ENCODE assay signal across 8 cellular contexts in the genomic region with DNA sequence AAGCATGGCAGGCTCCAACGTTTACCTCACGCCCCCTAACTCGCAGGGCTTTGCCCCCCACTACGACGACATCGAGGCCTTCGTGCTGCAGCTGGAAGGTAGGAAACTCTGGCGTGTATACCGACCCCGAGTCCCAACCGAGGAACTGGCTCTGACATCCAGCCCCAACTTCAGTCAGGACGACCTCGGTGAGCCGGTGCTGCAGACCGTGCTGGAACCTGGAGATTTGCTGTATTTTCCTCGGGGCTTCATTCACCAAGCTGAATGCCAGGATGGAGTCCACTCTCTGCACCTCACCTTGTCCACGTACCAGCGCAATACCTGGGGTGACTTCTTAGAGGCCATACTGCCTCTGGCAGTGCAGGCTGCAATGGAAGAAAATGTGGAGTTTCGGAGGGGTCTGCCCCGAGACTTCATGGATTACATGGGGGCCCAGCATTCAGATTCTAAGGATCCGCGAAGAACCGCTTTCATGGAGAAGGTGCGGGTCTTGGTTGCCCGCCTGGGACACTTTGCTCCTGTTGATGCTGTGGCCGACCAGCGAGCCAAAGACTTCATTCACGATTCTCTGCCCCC. TPM values are rescaled to one million over a fixed set of nuclear protein-coding genes. Genes with fewer than 3 reads are reported as not detected.
DNase-seq lines count a peak whose midpoint lies in the region; ATAC-seq and TF ChIP-seq lines count a peak whose summit lies in the region.

No MANE protein-coding gene starts in this region.

- 48% methylated on average over 28 of the region's 28 CpGs for WGBS in right cardiac atrium

- H3K4me2 ChIP-seq in GM23338 = peak overlapping the region; percentile 98
- peak overlapping the region; percentile 100 for H3K4me2 ChIP-seq in skeletal muscle satellite cell (ENCODE audit: low read length)

- TF ChIP-seq CTCF in GM23338 (conservative IDR thresholded peaks at IDR 0.05; ENCODE audit: low read depth in 2 of 2) (no peak), WI38 (IDR thresholded peaks at IDR 0.05; ENCODE audit: low read depth, low read length) (no peak)

- peaks cover 39% of the 10 kb centered on the region for H3K36me3 Mint-ChIP-seq in GM23338 (ENCODE audit: low read depth)

- intact Hi-C loops in right cardiac atrium (cut with DNase I) = no loop called here

- H3K27ac ChIP-seq in GM23338 (ENCODE audit: low read depth) (no peak overlapping the region), right cardiac atrium (ENCODE audit: low read length) (peak overlapping the region; percentile 37)

- H3K9me3 ChIP-seq in right cardiac atrium (ENCODE audit: control insufficient read depth, low read length) = no peaks in the 10 kb centered on the region
- no peaks in the 10 kb centered on the region for H3K9me3 ChIP-seq in skeletal muscle satellite cell (replicated peaks; ENCODE audit: low read length)

- H3K9me3 Mint-ChIP-seq in GM23338 = peaks cover 6% of the 10 kb centered on the region; the same call in 2 of the 3 replicates

- no peak overlapping the region for H3K27ac Mint-ChIP-seq in GM23338

- H3K36me3 ChIP-seq in GM23338 (ENCODE audit: insufficient read depth) = 0 out of 2 replicates have a peak, but pooled peaks cover 5% of the 10 kb centered on the region
- H3K36me3 ChIP-seq in skeletal muscle satellite cell (ENCODE audit: insufficient read depth, low read length) = peaks cover 5% of the 10 kb centered on the region

- H3F3A ChIP-seq in GM23338 (replicated peaks; ENCODE audit: low read depth) = 0 out of 2 replicates have a peak, but pooled peaks cover 4% of the 10 kb centered on the region

- peak; percentile 26 for DNase-seq in GM23338 (ENCODE audit: low spot score)
- DNase-seq in right cardiac atrium = no peak
- DNase-seq in NCI-H2107 (lab: John Stamatoyannopoulos, UW) = no peak
- DNase-seq in HCEC 1CT = no peak
- DNase-seq in HuH-7 (ENCODE audit: low spot score) = no peak

- peaks cover 20% of the 10 kb centered on the region for H3K4me1 Mint-ChIP-seq in GM23338

- peaks cover 16% of the 10 kb centered on the region for H3K27me3 Mint-ChIP-seq in GM23338 (ENCODE audit: insufficient read depth, low read depth, poor library complexity)

- H4K20me1 ChIP-seq in GM23338 (replicated peaks; ENCODE audit: insufficient read depth) = peaks cover 23% of the 10 kb centered on the region

- H3K4me3 Mint-ChIP-seq in GM23338 = peak overlapping the region; percentile 87

- peak overlapping the region; percentile 32 for H2AFZ ChIP-seq in GM23338

- ATAC-seq in GM23338 = peak; percentile 3
- ATAC-seq in right cardiac atrium = no peak
- ATAC-seq in GM18502 (IDR thresholded peaks at IDR 0.05; ENCODE audit: poor library complexity, unreplicated experiment) = no peak

- peaks cover 22% of the 10 kb centered on the region for H3K4me1 ChIP-seq in GM23338 (ENCODE audit: insufficient read depth)
- H3K4me1 ChIP-seq in right cardiac atrium (ENCODE audit: control insufficient read depth, insufficient read depth, low read length) = peaks cover 8% of the 10 kb centered on the region
- H3K4me1 ChIP-seq in skeletal muscle satellite cell (ENCODE audit: control insufficient read depth, insufficient read depth, low read length) = peaks cover 23% of the 10 kb centered on the region

- no peaks in the 10 kb centered on the region for H3K9me2 ChIP-seq in GM23338 (ENCODE audit: insufficient read depth)

- H3K79me2 ChIP-seq in GM23338 (replicated peaks; ENCODE audit: insufficient read depth) = peaks cover 40% of the 10 kb centered on the region

- H3K27me3 ChIP-seq in GM23338 (ENCODE audit: insufficient read depth) = peaks cover 10% of the 10 kb centered on the region; the same call in 1 of the 2 replicates
- H3K27me3 ChIP-seq in right cardiac atrium (ENCODE audit: control insufficient read depth, insufficient read depth) = no peaks in the 10 kb centered on the region
- H3K27me3 ChIP-seq in skeletal muscle satellite cell (ENCODE audit: control insufficient read depth, insufficient read depth, low read length) = no peaks in the 10 kb centered on the region

- H3K4me3 ChIP-seq in GM23338 = peak overlapping the region; percentile 81
- H3K4me3 ChIP-seq in WI38 (ENCODE audit: low read depth, low read length) = peak overlapping the region; percentile 64
- peak overlapping the region; percentile 68 for H3K4me3 ChIP-seq in right cardiac atrium (ENCODE audit: low read length)
- peak overlapping the region; percentile 99 for H3K4me3 ChIP-seq in skeletal muscle satellite cell (ENCODE audit: low read length)

- peak overlapping the region; percentile 96 for H3K9ac ChIP-seq in skeletal muscle satellite cell (ENCODE audit: low read depth, low read length)

TF ChIP-seq in GM23338, 12 proteins besides CTCF, POLR2A, EP300 and RAD21 (continues in another document):
- TF ChIP-seq ETS1 (IDR thresholded peaks at IDR 0.05) = no peak
- no peak for TF ChIP-seq JUNB (IDR thresholded peaks at IDR 0.05; ENCODE audit: unreplicated experiment)
- TF ChIP-seq EZH2 (IDR thresholded peaks at IDR 0.05; ENCODE audit: low read depth, unreplicated experiment) = no peak
- TF ChIP-seq STAT1 (IDR thresholded peaks at IDR 0.05; ENCODE audit: unreplicated experiment) = no peak
- TF ChIP-seq, protein P1, sequence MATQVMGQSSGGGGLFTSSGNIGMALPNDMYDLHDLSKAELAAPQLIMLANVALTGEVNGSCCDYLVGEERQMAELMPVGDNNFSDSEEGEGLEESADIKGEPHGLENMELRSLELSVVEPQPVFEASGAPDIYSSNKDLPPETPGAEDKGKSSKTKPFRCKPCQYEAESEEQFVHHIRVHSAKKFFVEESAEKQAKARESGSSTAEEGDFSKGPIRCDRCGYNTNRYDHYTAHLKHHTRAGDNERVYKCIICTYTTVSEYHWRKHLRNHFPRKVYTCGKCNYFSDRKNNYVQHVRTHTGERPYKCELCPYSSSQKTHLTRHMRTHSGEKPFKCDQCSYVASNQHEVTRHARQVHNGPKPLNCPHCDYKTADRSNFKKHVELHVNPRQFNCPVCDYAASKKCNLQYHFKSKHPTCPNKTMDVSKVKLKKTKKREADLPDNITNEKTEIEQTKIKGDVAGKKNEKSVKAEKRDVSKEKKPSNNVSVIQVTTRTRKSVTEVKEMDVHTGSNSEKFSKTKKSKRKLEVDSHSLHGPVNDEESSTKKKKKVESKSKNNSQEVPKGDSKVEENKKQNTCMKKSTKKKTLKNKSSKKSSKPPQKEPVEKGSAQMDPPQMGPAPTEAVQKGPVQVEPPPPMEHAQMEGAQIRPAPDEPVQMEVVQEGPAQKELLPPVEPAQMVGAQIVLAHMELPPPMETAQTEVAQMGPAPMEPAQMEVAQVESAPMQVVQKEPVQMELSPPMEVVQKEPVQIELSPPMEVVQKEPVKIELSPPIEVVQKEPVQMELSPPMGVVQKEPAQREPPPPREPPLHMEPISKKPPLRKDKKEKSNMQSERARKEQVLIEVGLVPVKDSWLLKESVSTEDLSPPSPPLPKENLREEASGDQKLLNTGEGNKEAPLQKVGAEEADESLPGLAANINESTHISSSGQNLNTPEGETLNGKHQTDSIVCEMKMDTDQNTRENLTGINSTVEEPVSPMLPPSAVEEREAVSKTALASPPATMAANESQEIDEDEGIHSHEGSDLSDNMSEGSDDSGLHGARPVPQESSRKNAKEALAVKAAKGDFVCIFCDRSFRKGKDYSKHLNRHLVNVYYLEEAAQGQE (IDR thresholded peaks at IDR 0.05; ENCODE audit: unreplicated experiment) = no peak
- no peak for TF ChIP-seq NANOG (IDR thresholded peaks at IDR 0.05; ENCODE audit: borderline replicate concordance)
- no peak for TF ChIP-seq POLR2AphosphoS5 (IDR thresholded peaks at IDR 0.05; ENCODE audit: low read depth)
- TF ChIP-seq ZNF114 (CRISPR knock-in tag; IDR thresholded peaks at IDR 0.05) = no peak
- no peak for TF ChIP-seq ZNF331 (CRISPR knock-in tag; IDR thresholded peaks at IDR 0.05; ENCODE audit: low read depth)
- no peak for TF ChIP-seq EZH2phosphoT487 (IDR thresholded peaks at IDR 0.05; ENCODE audit: unreplicated experiment)

RNA-seq across cellular contexts. Expression of gene RIOX1, which starts 1.3 kb away (rescaled TPM):
- 54.2 and 57.3 TPM in 2 replicates for total RNA-seq in GM23338 (2014; rRNA removed; shearing (Covaris generic))
- polyA plus RNA-seq in GM23338 (2016; fragmentation: Nextera tagmentation; extraction: Ambion mirVana) (21.2 and 24.6 TPM in 2 replicates), right cardiac atrium (7.3 TPM)
- total RNA-seq in right cardiac atrium = 10 to 100 TPM in 3 of 4 donors, 1 to 10 TPM in 1; 9.2 to 14.4 (median 11.6) TPM
- 21.4 and 21.5 TPM in 2 replicates for total RNA-seq in skeletal muscle satellite cell (2012; rRNA removed)

RNA-seq across cellular contexts. Expression of gene NUMB, which starts 33.7 kb away (rescaled TPM):
- 34.3 and 36.7 TPM in 2 replicates for total RNA-seq in GM23338 (2014; rRNA removed; shearing (Covaris generic))
- polyA plus RNA-seq in GM23338 (2016; fragmentation: Nextera tagmentation; extraction: Ambion mirVana) (30.2 and 32.1 TPM in 2 replicates), right cardiac atrium (21.1 TPM)
- 10 to 100 TPM; 40.8 to 50.0 (median 43.5) TPM for total RNA-seq in right cardiac atrium
- 50.2 and 60.3 TPM in 2 replicates for total RNA-seq in skeletal muscle satellite cell (2012; rRNA removed)

RNA-seq across cellular contexts. Expression of gene ACOT1, which starts 44.9 kb away (rescaled TPM):
- total RNA-seq in GM23338 (2014; rRNA removed; shearing (Covaris generic)) = 6.0 and 9.2 TPM in 2 replicates
- polyA plus RNA-seq in GM23338 (2016; fragmentation: Nextera tagmentation; extraction: Ambion mirVana) = 3.7 and 5.1 TPM in 2 replicates
- total RNA-seq in right cardiac atrium = 10 to 100 TPM in 2 of 4 donors, 1 to 10 TPM in 2; 4.9 to 14.7 (median 7.7) TPM
- polyA plus RNA-seq in right cardiac atrium = 16.2 TPM
- total RNA-seq in skeletal muscle satellite cell (2012; rRNA removed) = 3.3 and 4.1 TPM in 2 replicates
